Comparison of ENCODE assay signal across 12 cellular contexts in genomic region chr11:12846766-12847615, GRCh38.
A peak's percentile ranks its signal among the peaks of the same experiment; 100 is the strongest.
DNase-seq lines count a peak whose midpoint lies in the region; ATAC-seq and TF ChIP-seq lines count a peak whose summit lies in the region.
"Had no signal": no experiment of that assay in that cellular context is flagged by ENCODE, and none has a peak within 500 bp of the region (broad histone marks: within the 10 kb centered on the region; RNA-seq: fewer than 3 reads in every experiment).

No MANE protein-coding gene starts in this region.

- H3K9me3 Mint-ChIP-seq in Caco-2 (ENCODE audit: unreplicated experiment) (no peaks in the 10 kb centered on the region), chondrocyte (ENCODE audit: low read depth) (no peaks in the 10 kb centered on the region), neural crest cell (peaks cover 3% of the 10 kb centered on the region)

- CTCF ChIA-PET in Caco-2 (lab: Charles Lee), result interaction anchor here (1.3 kb wide), 1 partner anchor 19 kb away, joined by 3 read pairs; no protein-coding TSS in a partner anchor

- no TSS peak for BruUV-seq in Caco-2 (replicated peaks; lab: Mats Ljungman, UMichigan)

- no peak overlapping the region for H3K27ac ChIP-seq in testis

- H3K27ac Mint-ChIP-seq in Caco-2 (ENCODE audit: unreplicated experiment), result peak overlapping the region; percentile 87
- H3K27ac Mint-ChIP-seq in chondrocyte (ENCODE audit: unreplicated experiment), result peak overlapping the region; percentile 71
- H3K27ac Mint-ChIP-seq in neural crest cell (ENCODE audit: unreplicated experiment), result peak overlapping the region; percentile 30

- intact Hi-C loops in Caco-2 (cut with micrococcal nuclease; ENCODE audit: unreplicated experiment) (loop anchor here (1.0 to 5.0 kb wide), 3 partner anchors 7 to 125 kb away; no protein-coding TSS in a partner anchor), testis (cut with DNase I; ENCODE audit: low total_unique reads) (no loop called here)

- no peak for TF ChIP-seq POLR2A in testis (IDR thresholded peaks at IDR 0.05)

- H3K9me3 ChIP-seq in Caco-2 (no peaks in the 10 kb centered on the region), testis (no peaks in the 10 kb centered on the region)

- POLR2A ChIA-PET in Caco-2 (lab: Charles Lee), result interaction anchor here (2.0 kb wide), 1 partner anchor 19 kb away, joined by 18 read pairs; no protein-coding TSS in a partner anchor

- no peaks in the 10 kb centered on the region for H3K27me3 Mint-ChIP-seq in Caco-2 (ENCODE audit: insufficient read depth, unreplicated experiment)
- no peaks in the 10 kb centered on the region for H3K27me3 Mint-ChIP-seq in chondrocyte (ENCODE audit: low read depth)
- no peaks in the 10 kb centered on the region for H3K27me3 Mint-ChIP-seq in neural crest cell (ENCODE audit: low read depth)

- H3K27me3 ChIP-seq in Caco-2 (replicated peaks; ENCODE audit: control insufficient read depth, insufficient read depth, low read length) (no peaks in the 10 kb centered on the region), testis (no peaks in the 10 kb centered on the region)

- peaks cover 19% of the 10 kb centered on the region for H3K36me3 Mint-ChIP-seq in Caco-2 (ENCODE audit: insufficient read depth, unreplicated experiment)
- H3K36me3 Mint-ChIP-seq in chondrocyte (ENCODE audit: low read depth), result no peaks in the 10 kb centered on the region
- H3K36me3 Mint-ChIP-seq in neural crest cell (ENCODE audit: low read depth), result no peaks in the 10 kb centered on the region

- no peaks in the 10 kb centered on the region for H3K36me3 ChIP-seq in Caco-2 (ENCODE audit: control insufficient read depth, insufficient read depth, low read length)
- no peaks in the 10 kb centered on the region for H3K36me3 ChIP-seq in testis (ENCODE audit: low read depth, missing control alignments)

- no peak for DNase-seq in Caco-2
- DNase-seq in Jurkat, Clone E6-1 (ENCODE audit: low read depth, low spot score), result peak; percentile 46
- DNase-seq in chondrocyte (ENCODE audit: low spot score), result no peak
- DNase-seq in neural crest cell (ENCODE audit: low read depth, low spot score), result no peak
- no peak for DNase-seq in hippocampal formation (lab: John Stamatoyannopoulos, UW)
- no peak for DNase-seq in GM10266 (ENCODE audit: extremely low spot score)
- no peak for DNase-seq in testis
- DNase-seq: activated effector memory CD4-positive, alpha-beta T cell treated with anti-CD3 and anti-CD28 coated beads, Interleukin-2, amount 50 U/mL, for 16 hours; cerebellar nuclear complex; MV-4-11 had no signal

- no peak overlapping the region for H3K4me3 ChIP-seq in Caco-2 (ENCODE audit: low read depth, low read length)
- H3K4me3 ChIP-seq in Jurkat, Clone E6-1 (ENCODE audit: low read length), result no peak overlapping the region
- H3K4me3 ChIP-seq in testis, result no peak overlapping the region
- H3K4me3 ChIP-seq: GM12878 had no signal

- H3K4me3 Mint-ChIP-seq in Caco-2 (ENCODE audit: unreplicated experiment) (peak overlapping the region; percentile 10), chondrocyte (ENCODE audit: unreplicated experiment) (no peak overlapping the region), neural crest cell (peak overlapping the region; percentile 84)

- ATAC-seq in GM18517 (IDR thresholded peaks at IDR 0.05; ENCODE audit: unreplicated experiment), result no peak
- ATAC-seq: GM12878 had no signal

- H3K4me1 Mint-ChIP-seq in Caco-2 (ENCODE audit: low read depth, unreplicated experiment) (peaks cover 19% of the 10 kb centered on the region), chondrocyte (ENCODE audit: low read depth) (peaks cover 63% of the 10 kb centered on the region), neural crest cell (peaks cover 62% of the 10 kb centered on the region)

- H3K4me1 ChIP-seq in Caco-2, result peaks cover 43% of the 10 kb centered on the region
- peaks cover 8% of the 10 kb centered on the region for H3K4me1 ChIP-seq in testis

- 72 to 90% methylated on average over 3 of the region's 3 CpGs for WGBS in testis, 2 donors

- TF ChIP-seq CTCF in Caco-2 (IDR thresholded peaks at IDR 0.05; ENCODE audit: insufficient read depth in 1 of 2, low read depth in 1 of 2, low read length in 1 of 2, severe bottlenecking in 1 of 2, unreplicated experiment in 1 of 2) (no peak), chondrocyte (IDR thresholded peaks at IDR 0.05) (no peak), neural crest cell (conservative IDR thresholded peaks at IDR 0.05) (no peak), GM10266 (IDR thresholded peaks at IDR 0.05; ENCODE audit: control insufficient read depth, insufficient read depth, low read depth, missing control alignments) (no peak), testis (IDR thresholded peaks at IDR 0.05) (no peak)

Comparison
In these comparisons a context has a peak if more than half of its experiments do, and no peak if none do; other contexts are left out.
1. H3K27ac Mint-ChIP-seq: peak in every context shown above with its lines; median percentile 87 in Caco-2; 71 in chondrocyte; 30 in neural crest cell.